27 cellular contexts compared by ENCODE assay signal in genomic region chr2:233689031-233689430, GRCh38. TPM values are rescaled to one million over a fixed set of nuclear protein-coding genes. Genes with fewer than 3 reads are reported as not detected.
A peak's percentile ranks its signal among the peaks of the same experiment; 100 is the strongest.
DNase-seq lines count a peak whose midpoint lies in the region; ATAC-seq and TF ChIP-seq lines count a peak whose summit lies in the region.
"Had no signal": no experiment of that assay in that cellular context is flagged by ENCODE, and none has a peak within 500 bp of the region (broad histone marks: within the 10 kb centered on the region; RNA-seq: fewer than 3 reads in every experiment).

No MANE protein-coding gene starts in this region.

- H3K9ac ChIP-seq in neural progenitor cell, result no peak overlapping the region

- H3K4me2 ChIP-seq in PC-9 (peak overlapping the region; percentile 96), neural progenitor cell (no peak overlapping the region)
- H3K4me2 ChIP-seq: GM23338 had no signal

- H3K27me3 ChIP-seq in PC-9 (ENCODE audit: insufficient read depth, low read depth) (no peaks in the 10 kb centered on the region), neural progenitor cell (no peaks in the 10 kb centered on the region)
- H3K27me3 ChIP-seq: SJCRH30 had no signal

- DNase-seq in Calu3 (peak; percentile 8), PC-9 (no peak), epithelial cell of esophagus (ENCODE audit: low read depth) (peak; percentile 27), neural progenitor cell (ENCODE audit: low spot score) (no peak), D341Med (ENCODE audit: low spot score) (no peak)
- no peak for DNase-seq in stimulated activated naive CD8-positive, alpha-beta T cell treated with anti-CD3 and anti-CD28 coated beads, Interleukin-15, amount 100 ng/mL, for 72 hours
- DNase-seq: C1 segment of cervical spinal cord; CD8-positive, alpha-beta T cell; DMS153; DND-41; H9; KG1; NCI-H1092; NCI-H1417 treated with DMSO at 0.1 percent for 48 hours; NCI-H1694 treated with DMSO at 0.1 percent for 48 hours; NCI-H2081; NCI-H2171; NCI-H510A; NCI-H69; SJCRH30 had no signal

- H3K36me3 Mint-ChIP-seq in Calu3 (ENCODE audit: insufficient read depth, unreplicated experiment) (peaks cover 36% of the 10 kb centered on the region), neural progenitor cell (no peaks in the 10 kb centered on the region)
- H3K36me3 Mint-ChIP-seq: CD8-positive, alpha-beta T cell had no signal

- H3K9me3 Mint-ChIP-seq in Calu3 (ENCODE audit: low read depth, unreplicated experiment) (no peaks in the 10 kb centered on the region), neural progenitor cell (no peaks in the 10 kb centered on the region)
- no peaks in the 10 kb centered on the region for H3K9me3 Mint-ChIP-seq in stimulated activated naive CD8-positive, alpha-beta T cell treated with anti-CD3 and anti-CD28 coated beads, Interleukin-15, amount 100 ng/mL, for 72 hours
- H3K9me3 Mint-ChIP-seq: CD8-positive, alpha-beta T cell; GM23338; H9 had no signal

- H3K9me3 ChIP-seq in PC-9 (ENCODE audit: insufficient read depth, low read depth) (no peaks in the 10 kb centered on the region), neural progenitor cell (ENCODE audit: low read depth) (no peaks in the 10 kb centered on the region)
- H3K9me3 ChIP-seq: SJCRH30 had no signal

- BruUV-seq in Calu3 (replicated peaks; lab: Mats Ljungman, UMichigan) (no TSS peak), PC-9 (replicated peaks; lab: Mats Ljungman, UMichigan) (no TSS peak)

- ATAC-seq in GM19324 (IDR thresholded peaks at IDR 0.05; ENCODE audit: low FRiP score, unreplicated experiment), result no peak
- no peak for ATAC-seq in GM18870 (IDR thresholded peaks at IDR 0.05; ENCODE audit: unreplicated experiment)
- no peak for ATAC-seq in stimulated activated naive CD8-positive, alpha-beta T cell treated with anti-CD3 and anti-CD28 coated beads, Interleukin-15, amount 100 ng/mL, for 72 hours
- ATAC-seq: CD8-positive, alpha-beta T cell; GM23338; Right ventricle myocardium inferior; SK-N-SH treated with all-trans-retinoic acid at 6 μM for 48 hours had no signal

- H4K20me1 ChIP-seq in PC-9 (ENCODE audit: insufficient read depth), result no peaks in the 10 kb centered on the region
- no peaks in the 10 kb centered on the region for H4K20me1 ChIP-seq in neural progenitor cell (ENCODE audit: low read depth)

- H3K4me3 Mint-ChIP-seq in Calu3 (ENCODE audit: low read depth, unreplicated experiment) (peak overlapping the region; percentile 81), neural progenitor cell (no peak overlapping the region)
- no peak overlapping the region for H3K4me3 Mint-ChIP-seq in stimulated activated naive CD8-positive, alpha-beta T cell treated with anti-CD3 and anti-CD28 coated beads, Interleukin-15, amount 100 ng/mL, for 72 hours
- H3K4me3 Mint-ChIP-seq: CD8-positive, alpha-beta T cell; GM23338; H9 had no signal

- peaks cover 35% of the 10 kb centered on the region for H3K4me1 ChIP-seq in PC-9 (replicated peaks; ENCODE audit: insufficient read depth)
- no peaks in the 10 kb centered on the region for H3K4me1 ChIP-seq in neural progenitor cell
- H3K4me1 ChIP-seq: SJCRH30 had no signal

- peaks cover 63% of the 10 kb centered on the region for H3K4me1 Mint-ChIP-seq in Calu3 (ENCODE audit: low read depth, unreplicated experiment)
- H3K4me1 Mint-ChIP-seq in neural progenitor cell, result no peaks in the 10 kb centered on the region
- no peaks in the 10 kb centered on the region for H3K4me1 Mint-ChIP-seq in stimulated activated naive CD8-positive, alpha-beta T cell treated with anti-CD3 and anti-CD28 coated beads, Interleukin-15, amount 100 ng/mL, for 72 hours

- H3K27ac Mint-ChIP-seq in Calu3 (ENCODE audit: unreplicated experiment), result peak overlapping the region; percentile 65
- H3K27ac Mint-ChIP-seq in neural progenitor cell, result no peak overlapping the region
- H3K27ac Mint-ChIP-seq in stimulated activated naive CD8-positive, alpha-beta T cell treated with anti-CD3 and anti-CD28 coated beads, Interleukin-15, amount 100 ng/mL, for 72 hours, result no peak overlapping the region
- H3K27ac Mint-ChIP-seq: CD8-positive, alpha-beta T cell; GM23338; H9 had no signal

- H3K9me2 ChIP-seq in PC-9 (ENCODE audit: insufficient read depth), result no peaks in the 10 kb centered on the region

- H3F3A ChIP-seq in PC-9 (ENCODE audit: insufficient read depth, low read depth) (peaks cover 58% of the 10 kb centered on the region), neural progenitor cell (ENCODE audit: low read depth) (no peaks in the 10 kb centered on the region)

- intact Hi-C loops in Calu3 (cut with micrococcal nuclease; ENCODE audit: unreplicated experiment), result no loop called here
- intact Hi-C loops in PC-9 (cut with micrococcal nuclease; ENCODE audit: unreplicated experiment), result no loop called here

- H2AFZ ChIP-seq in PC-9 (peak overlapping the region; percentile 36; the same call in 1 of the 2 replicates), neural progenitor cell (replicated peaks) (peak overlapping the region; percentile 28)
- H2AFZ ChIP-seq: GM23338 had no signal

- no peaks in the 10 kb centered on the region for H3K27me3 Mint-ChIP-seq in Calu3 (ENCODE audit: unreplicated experiment)
- H3K27me3 Mint-ChIP-seq in neural progenitor cell (ENCODE audit: insufficient read depth, low read depth), result peaks cover 2% of the 10 kb centered on the region
- H3K27me3 Mint-ChIP-seq in stimulated activated naive CD8-positive, alpha-beta T cell treated with anti-CD3 and anti-CD28 coated beads, Interleukin-15, amount 100 ng/mL, for 72 hours, result peaks cover 7% of the 10 kb centered on the region

- peak overlapping the region; percentile 4; the same call in 1 of the 2 replicates for H3K4me3 ChIP-seq in PC-9
- no peak overlapping the region for H3K4me3 ChIP-seq in epithelial cell of esophagus (ENCODE audit: low read length)
- H3K4me3 ChIP-seq in neural progenitor cell, result no peak overlapping the region
- H3K4me3 ChIP-seq: GM23338, SJCRH30 had no signal

- H3K27ac ChIP-seq in PC-9, result peak overlapping the region; percentile 97
- no peak overlapping the region for H3K27ac ChIP-seq in neural progenitor cell
- H3K27ac ChIP-seq: SJCRH30 had no signal

- CTCF ChIA-PET in Calu3 (lab: Charles Lee) (interaction anchor here (1.5 kb wide), 1 partner anchor 17 kb away, joined by 4 read pairs; no protein-coding TSS in a partner anchor), PC-9 (lab: Charles Lee) (no interaction called here)

- H3K36me3 ChIP-seq in PC-9 (ENCODE audit: low read depth), result peaks cover 20% of the 10 kb centered on the region
- no peaks in the 10 kb centered on the region for H3K36me3 ChIP-seq in neural progenitor cell
- H3K36me3 ChIP-seq: SJCRH30 had no signal

- POLR2A ChIA-PET in PC-9 (lab: Charles Lee; ENCODE audit: unreplicated experiment), result interaction anchor here (0.5 to 1.7 kb wide), 3 partner anchors 26 to 201 kb away, joined by 3 to 14 read pairs (median 6); no protein-coding TSS in a partner anchor

- TF ChIP-seq CTCF in Calu3 (IDR thresholded peaks at IDR 0.05; ENCODE audit: unreplicated experiment) (no peak), PC-9 (conservative IDR thresholded peaks at IDR 0.05) (no peak), epithelial cell of esophagus (IDR thresholded peaks at IDR 0.05; ENCODE audit: insufficient read depth, low read depth, low read length, missing control alignments) (no peak), neural progenitor cell (IDR thresholded peaks at IDR 0.05) (no peak)

- peaks cover 31% of the 10 kb centered on the region for H3K79me2 ChIP-seq in PC-9 (ENCODE audit: low read depth)
- H3K79me2 ChIP-seq in neural progenitor cell (ENCODE audit: low read depth), result no peaks in the 10 kb centered on the region

RNA-seq across cellular contexts. Expression of gene UGT1A6, which starts 3.7 kb away (rescaled TPM):
- total RNA-seq in Calu3 (2022) (98.0 and 116 TPM in 2 replicates), PC-9 (2021) (549 and 643 TPM in 2 replicates), neural progenitor cell (ENCODE audit: low replicate concordance) (not detected in 2 replicates)
- total RNA-seq: A172; CD8-positive, alpha-beta T cell; GM23338; H9; OCI-LY7; Right ventricle myocardium inferior; SJCRH30 had no signal

RNA-seq across cellular contexts. Expression of gene UGT1A7, which starts 7.3 kb away (rescaled TPM):
- total RNA-seq in Calu3 (2022), result 7.2 and 7.8 TPM in 2 replicates
- total RNA-seq in PC-9 (2021), result 20.3 and 26.7 TPM in 2 replicates
- not detected in 2 replicates for total RNA-seq in neural progenitor cell (ENCODE audit: low replicate concordance)
- total RNA-seq: A172; CD8-positive, alpha-beta T cell; GM23338; H9; OCI-LY7; Right ventricle myocardium inferior; SJCRH30 had no signal

RNA-seq across cellular contexts. Expression of gene UGT1A9, which starts 17.3 kb away (rescaled TPM):
- total RNA-seq in Calu3 (2022) (3.5 and 4.3 TPM in 2 replicates), PC-9 (2021) (not detected in 2 replicates), neural progenitor cell (ENCODE audit: low replicate concordance) (not detected in 2 replicates)
- total RNA-seq: A172; CD8-positive, alpha-beta T cell; GM23338; H9; OCI-LY7; Right ventricle myocardium inferior; SJCRH30 had no signal

RNA-seq across cellular contexts. Expression of gene UGT1A5, which starts 23.7 kb away (rescaled TPM):
- total RNA-seq in Calu3 (2022) (7.1 and 7.3 TPM in 2 replicates), PC-9 (2021) (71.3 and 91.2 TPM in 2 replicates), neural progenitor cell (ENCODE audit: low replicate concordance) (not detected in 2 replicates)
- total RNA-seq: A172; CD8-positive, alpha-beta T cell; GM23338; H9; OCI-LY7; Right ventricle myocardium inferior; SJCRH30 had no signal

RNA-seq across cellular contexts. Expression of gene UGT1A4, which starts 29.5 kb away (rescaled TPM):
- total RNA-seq in Calu3 (2022) (6.1 TPM in 2 replicates), PC-9 (2021) (73.6 and 93.0 TPM in 2 replicates), neural progenitor cell (ENCODE audit: low replicate concordance) (not detected in 2 replicates)
- total RNA-seq: A172; CD8-positive, alpha-beta T cell; GM23338; H9; OCI-LY7; Right ventricle myocardium inferior; SJCRH30 had no signal

Comparison
In these comparisons a context has a peak if more than half of its experiments do, and no peak if none do; other contexts are left out.
1. DNase-seq: peak in Calu3 (single experiment) and epithelial cell of esophagus (single experiment); none in PC-9 (0 of 2), neural progenitor cell (single experiment), stimulated activated naive CD8-positive, alpha-beta T cell treated with anti-CD3 and anti-CD28 coated beads, Interleukin-15, amount 100 ng/mL, for 72 hours (0 of 2) and D341Med (single experiment).
2. RNA of gene UGT1A6, which starts 3.7 kb away (total RNA-seq): 549 to 643 TPM in PC-9 and 98.0 to 116 TPM in Calu3; not detected in neural progenitor cell; every median in the first group is over 10 times any median in the second.